Comparison of ENCODE assay signal across 11 cellular contexts in the genomic region with DNA sequence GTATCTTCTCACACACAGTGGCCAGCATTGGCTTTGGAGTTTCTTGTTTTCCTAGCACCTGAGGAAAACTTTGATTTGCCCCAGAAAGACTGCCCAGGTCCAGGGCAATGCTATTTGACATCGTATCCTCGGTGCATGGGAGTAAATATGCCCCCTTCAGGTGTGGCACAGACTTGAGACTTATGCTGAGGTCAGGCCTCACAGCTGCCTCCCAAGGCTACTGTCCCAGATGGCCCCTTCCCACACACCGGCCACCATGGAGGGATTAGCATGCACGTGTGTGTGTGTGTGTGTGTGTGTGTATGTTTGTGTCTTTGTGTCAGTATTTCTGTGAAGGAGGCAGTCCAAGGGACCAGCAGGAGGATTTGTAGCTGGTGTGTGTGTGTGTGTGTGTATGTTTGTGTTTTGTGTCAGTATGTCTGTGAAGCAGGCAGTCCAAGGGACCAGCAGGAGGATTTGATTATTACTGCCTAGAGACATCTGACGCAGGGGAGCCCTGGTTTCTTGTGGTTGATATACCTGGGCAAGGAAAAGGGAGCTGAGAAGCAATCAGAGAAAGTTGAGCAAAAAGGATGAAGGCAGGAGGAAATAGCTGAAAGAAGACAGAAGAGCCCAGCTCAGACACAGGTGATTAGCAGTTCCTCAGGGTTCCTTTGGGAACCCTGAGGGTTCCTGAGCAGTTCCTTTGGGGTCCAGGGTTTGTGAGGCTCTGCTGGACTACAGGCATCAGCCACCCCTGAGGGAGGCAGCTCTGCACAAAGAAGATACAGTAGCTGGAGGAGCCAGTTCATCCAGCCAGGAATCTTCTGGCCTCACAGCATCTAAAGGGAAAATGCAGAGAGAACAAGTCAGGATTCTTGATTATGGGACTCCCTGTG. TPM values are rescaled to one million over a fixed set of nuclear protein-coding genes. Genes with fewer than 3 reads are reported as not detected.
DNase-seq lines count a peak whose midpoint lies in the region; ATAC-seq and TF ChIP-seq lines count a peak whose summit lies in the region.
"Had no signal": no experiment of that assay in that cellular context is flagged by ENCODE, and none has a peak within 500 bp of the region (broad histone marks: within the 10 kb centered on the region; RNA-seq: fewer than 3 reads in every experiment).

No MANE protein-coding gene starts in this region.

- H3K27ac ChIP-seq in WERI-Rb-1, result no peak overlapping the region
- H3K27ac ChIP-seq: Peyer's patch had no signal

- peaks cover 3% of the 10 kb centered on the region for H3K9me3 ChIP-seq in WERI-Rb-1 (ENCODE audit: severe bottlenecking)
- H3K9me3 ChIP-seq: Peyer's patch had no signal

- TF ChIP-seq CTCF in WERI-Rb-1 (IDR thresholded peaks at IDR 0.05; ENCODE audit: low read depth, low read length), result no peak

- H3K27me3 ChIP-seq in H7 (ENCODE audit: control insufficient read depth, insufficient read depth, low read length) (no peaks in the 10 kb centered on the region), WERI-Rb-1 (ENCODE audit: insufficient read depth, low read depth, severe bottlenecking) (peaks cover 2% of the 10 kb centered on the region)
- H3K27me3 ChIP-seq: Peyer's patch had no signal

- H3K4me3 ChIP-seq in H7 (ENCODE audit: insufficient read depth, low read depth, low read length) (no peak overlapping the region), WERI-Rb-1 (ENCODE audit: low read depth, low read length) (no peak overlapping the region)
- H3K4me3 ChIP-seq: K562, Peyer's patch had no signal

- ATAC-seq in HG03442 (IDR thresholded peaks at IDR 0.05; ENCODE audit: unreplicated experiment), result no peak

- H3K36me3 ChIP-seq in H7 (replicated peaks; ENCODE audit: control insufficient read depth, insufficient read depth, low read length) (no peaks in the 10 kb centered on the region), WERI-Rb-1 (no peaks in the 10 kb centered on the region)
- H3K36me3 ChIP-seq: Peyer's patch had no signal

- DNase-seq in H7 (peak; percentile 11), WERI-Rb-1 (peak; percentile 28), iPS-NIHi11 (ENCODE audit: low spot score) (peak; percentile 15), retina (peak; percentile 8), A172 (ENCODE audit: low spot score) (no peak), SHP77 treated with DMSO at 0.1 percent for 48 hours (lab: John Stamatoyannopoulos, UW) (no peak)
- DNase-seq: CD4-positive, CD25-positive, alpha-beta regulatory T cell; Peyer's patch; Right ventricle myocardium superior had no signal

RNA-seq across cellular contexts. Expression of a gene that starts 42.2 kb away (rescaled TPM):
- 33.9 and 34.0 TPM in 2 replicates for total RNA-seq in H7 (2014; rRNA removed; shearing (Covaris generic))
- total RNA-seq in A172 (2014; rRNA removed; shearing (Covaris generic)), result 61.4 and 85.5 TPM in 2 replicates

Comparison
In these comparisons a context has a peak if more than half of its experiments do, and no peak if none do; other contexts are left out.
1. DNase-seq: peak in H7 (single experiment), WERI-Rb-1 (single experiment), iPS-NIHi11 (single experiment) and retina (single experiment); none in A172 (single experiment) and SHP77 treated with DMSO at 0.1 percent for 48 hours (single experiment).